ENCODE assay signal across 8 cellular contexts in genomic region chr2:168583064-168583709, GRCh38.
A peak's percentile ranks its signal among the peaks of the same experiment; 100 is the strongest.
DNase-seq lines count a peak whose midpoint lies in the region; ATAC-seq, FAIRE-seq and TF ChIP-seq lines count a peak whose summit lies in the region.
"Had no signal": no experiment of that assay in that cellular context is flagged by ENCODE, and none has a peak within 500 bp of the region (broad histone marks: within the 10 kb centered on the region; RNA-seq: fewer than 3 reads in every experiment).

No MANE protein-coding gene starts in this region.

- no peak for TF ChIP-seq CTCF in mammary epithelial cell (conservative IDR thresholded peaks at IDR 0.05 in 1 of 2, IDR thresholded peaks at IDR 0.05 in 1 of 2; ENCODE audit: extremely low read depth in 1 of 2, insufficient read depth in 1 of 2, low read depth in 1 of 2, low read length in 2 of 2)
- no peak for TF ChIP-seq CTCF in endothelial cell (IDR thresholded peaks at IDR 0.05; ENCODE audit: unreplicated experiment)

- H3K4me3 ChIP-seq in mammary epithelial cell (replicated peaks in 1 of 3; ENCODE audit: insufficient read depth in 1 of 3, low read depth in 2 of 3, low read length in 3 of 3) (no peak overlapping the region), small intestine (ENCODE audit: low read depth in 1 of 2, low read length in 2 of 2) (no peak overlapping the region)
- H3K4me3 ChIP-seq: gastrocnemius medialis had no signal

- FAIRE-seq in small intestine (lab: Jason Lieb, UNC), result no peak

- WGBS in mammary epithelial cell (ENCODE audit: low coverage, missing lambda C conversion rate), result 60% methylated on average over 5 of the region's 5 CpGs
- 42 to 73% (median 53%) methylated on average over 5 of the region's 5 CpGs for WGBS in small intestine, 3 donors

- H3K27ac Mint-ChIP-seq in endothelial cell (ENCODE audit: unreplicated experiment), result no peak overlapping the region

- H3K9me3 Mint-ChIP-seq in endothelial cell (ENCODE audit: unreplicated experiment), result no peaks in the 10 kb centered on the region

- H3K4me1 ChIP-seq in mammary epithelial cell (ENCODE audit: insufficient read depth, low read length) (peaks cover 31% of the 10 kb centered on the region), small intestine (ENCODE audit: control insufficient read depth in 2 of 2, insufficient read depth in 1 of 2, low read depth in 1 of 2, low read length in 1 of 2) (peaks cover 6 to 9% of the 10 kb centered on the region in 2 donors)

- H3K9me3 ChIP-seq in mammary epithelial cell (replicated peaks; ENCODE audit: insufficient read depth, low read length) (no peaks in the 10 kb centered on the region), small intestine (ENCODE audit: control insufficient read depth, low read depth) (no peaks in the 10 kb centered on the region)
- H3K9me3 ChIP-seq: gastrocnemius medialis had no signal

- H3K36me3 Mint-ChIP-seq in endothelial cell (ENCODE audit: low read depth, unreplicated experiment), result no peaks in the 10 kb centered on the region

- DNase-seq in mammary epithelial cell, result no peak
- peak; percentile 34 for DNase-seq in small intestine
- DNase-seq in NOMO-1 treated with dmso at 0.1 percent for 144 hours (lab: John Stamatoyannopoulos, UW; ENCODE audit: unreplicated experiment), result no peak
- no peak for DNase-seq in C1 segment of cervical spinal cord (lab: John Stamatoyannopoulos, UW)
- no peak for DNase-seq in endothelial cell (ENCODE audit: low spot score)

- H3K27ac ChIP-seq in mammary epithelial cell (ENCODE audit: insufficient read depth, low read depth, low read length), result peak overlapping the region; percentile 96
- H3K27ac ChIP-seq in small intestine (ENCODE audit: low read depth in 1 of 2, low read length in 1 of 2), result peak overlapping the region in 1 of 2 donors; percentile 27

- peaks cover 2% of the 10 kb centered on the region for H3K27me3 Mint-ChIP-seq in endothelial cell (ENCODE audit: unreplicated experiment)

- peaks cover 5% of the 10 kb centered on the region for H3K36me3 ChIP-seq in mammary epithelial cell (ENCODE audit: insufficient read depth, low read length)
- peaks cover 2 to 3% of the 10 kb centered on the region in 2 donors for H3K36me3 ChIP-seq in small intestine (ENCODE audit: control insufficient read depth in 2 of 2, insufficient read depth in 2 of 2, low read length in 2 of 2)
- H3K36me3 ChIP-seq: gastrocnemius medialis had no signal

- CTCF ChIA-PET in mammary epithelial cell (lab: Charles Lee; ENCODE audit: low non-redundant PET), result interaction anchor here (0.5 kb wide), 1 partner anchor 18 kb away, joined by 3 read pairs; no protein-coding TSS in a partner anchor

- peaks cover 59% of the 10 kb centered on the region for H3K79me2 ChIP-seq in mammary epithelial cell (ENCODE audit: insufficient read depth, low read length)

- H3K9ac ChIP-seq in mammary epithelial cell (ENCODE audit: insufficient read depth, low read length), result peak overlapping the region; percentile 54

- intact Hi-C loops in mammary epithelial cell (cut with micrococcal nuclease), result no loop called here

- H3K27me3 ChIP-seq in mammary epithelial cell (ENCODE audit: insufficient read depth, low read length) (no peaks in the 10 kb centered on the region), small intestine (ENCODE audit: control insufficient read depth in 2 of 2, insufficient read depth in 2 of 2, low read length in 2 of 2) (no peaks in the 10 kb centered on the region)
- H3K27me3 ChIP-seq: gastrocnemius medialis had no signal

- in situ Hi-C loops in mammary epithelial cell (cut with MboI; ENCODE audit: low sequenced_read_pairs in 2 of 2), result no loop called here

- ATAC-seq in GM19043 (IDR thresholded peaks at IDR 0.05; ENCODE audit: low read depth, unreplicated experiment) (peak; percentile 54), HG03066 (IDR thresholded peaks at IDR 0.05; ENCODE audit: low read depth, unreplicated experiment) (peak; percentile 50)

- H3K4me2 ChIP-seq in mammary epithelial cell (ENCODE audit: insufficient read depth, low read depth, low read length), result peak overlapping the region; percentile 66

- no TSS peak for BruUV-seq in mammary epithelial cell (replicated peaks; lab: Mats Ljungman, UMichigan)

- no peaks in the 10 kb centered on the region for H4K20me1 ChIP-seq in mammary epithelial cell (ENCODE audit: insufficient read depth, low read length)

- H3K4me1 Mint-ChIP-seq in endothelial cell (ENCODE audit: unreplicated experiment), result peaks cover 3% of the 10 kb centered on the region

- H3K4me3 Mint-ChIP-seq in endothelial cell (ENCODE audit: unreplicated experiment), result no peak overlapping the region

- no peak overlapping the region for H2AFZ ChIP-seq in mammary epithelial cell (ENCODE audit: low read depth, low read length)

- dilution Hi-C loops in mammary epithelial cell (cut with HindIII; ENCODE audit: low sequenced_read_pairs), result no loop called here
